ENCODE assay signal across 1 cellular context in the genomic region with DNA sequence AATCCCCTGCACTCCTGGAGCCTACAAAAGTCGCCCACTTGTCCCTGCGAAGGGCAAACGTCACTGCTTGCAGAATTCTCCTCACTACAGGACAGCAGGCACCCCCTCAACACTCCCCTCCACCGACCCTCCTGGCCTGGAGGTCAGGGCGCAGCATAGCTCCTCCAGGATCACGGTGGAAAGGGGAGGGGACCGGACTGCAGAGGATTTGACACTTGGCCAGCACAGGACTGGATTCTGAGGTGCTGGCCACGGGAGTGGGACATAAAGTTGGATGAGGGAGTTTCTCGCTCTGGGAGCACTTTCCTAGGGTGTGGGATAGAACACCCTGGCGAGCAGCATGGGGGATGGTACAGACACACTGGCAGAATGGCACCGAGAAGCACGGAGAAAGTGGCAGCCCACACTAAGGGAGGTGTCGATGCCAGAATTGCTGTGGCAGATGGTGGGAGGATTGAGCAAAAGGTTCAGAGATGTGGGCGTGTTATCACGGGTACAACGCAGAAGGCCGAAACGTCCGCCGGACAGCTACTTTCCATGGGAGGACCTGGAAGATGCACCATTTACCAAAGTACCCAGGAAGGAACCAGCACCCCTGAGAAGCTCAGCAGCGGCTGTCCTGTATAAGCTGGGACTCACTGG.
TF ChIP-seq lines count a peak whose summit lies in the region.

No MANE protein-coding gene starts in this region.

TF ChIP-seq in WTC11, 78 proteins besides CTCF, POLR2A, EP300 and RAD21 (continued from another document):
- TF ChIP-seq, protein P1, sequence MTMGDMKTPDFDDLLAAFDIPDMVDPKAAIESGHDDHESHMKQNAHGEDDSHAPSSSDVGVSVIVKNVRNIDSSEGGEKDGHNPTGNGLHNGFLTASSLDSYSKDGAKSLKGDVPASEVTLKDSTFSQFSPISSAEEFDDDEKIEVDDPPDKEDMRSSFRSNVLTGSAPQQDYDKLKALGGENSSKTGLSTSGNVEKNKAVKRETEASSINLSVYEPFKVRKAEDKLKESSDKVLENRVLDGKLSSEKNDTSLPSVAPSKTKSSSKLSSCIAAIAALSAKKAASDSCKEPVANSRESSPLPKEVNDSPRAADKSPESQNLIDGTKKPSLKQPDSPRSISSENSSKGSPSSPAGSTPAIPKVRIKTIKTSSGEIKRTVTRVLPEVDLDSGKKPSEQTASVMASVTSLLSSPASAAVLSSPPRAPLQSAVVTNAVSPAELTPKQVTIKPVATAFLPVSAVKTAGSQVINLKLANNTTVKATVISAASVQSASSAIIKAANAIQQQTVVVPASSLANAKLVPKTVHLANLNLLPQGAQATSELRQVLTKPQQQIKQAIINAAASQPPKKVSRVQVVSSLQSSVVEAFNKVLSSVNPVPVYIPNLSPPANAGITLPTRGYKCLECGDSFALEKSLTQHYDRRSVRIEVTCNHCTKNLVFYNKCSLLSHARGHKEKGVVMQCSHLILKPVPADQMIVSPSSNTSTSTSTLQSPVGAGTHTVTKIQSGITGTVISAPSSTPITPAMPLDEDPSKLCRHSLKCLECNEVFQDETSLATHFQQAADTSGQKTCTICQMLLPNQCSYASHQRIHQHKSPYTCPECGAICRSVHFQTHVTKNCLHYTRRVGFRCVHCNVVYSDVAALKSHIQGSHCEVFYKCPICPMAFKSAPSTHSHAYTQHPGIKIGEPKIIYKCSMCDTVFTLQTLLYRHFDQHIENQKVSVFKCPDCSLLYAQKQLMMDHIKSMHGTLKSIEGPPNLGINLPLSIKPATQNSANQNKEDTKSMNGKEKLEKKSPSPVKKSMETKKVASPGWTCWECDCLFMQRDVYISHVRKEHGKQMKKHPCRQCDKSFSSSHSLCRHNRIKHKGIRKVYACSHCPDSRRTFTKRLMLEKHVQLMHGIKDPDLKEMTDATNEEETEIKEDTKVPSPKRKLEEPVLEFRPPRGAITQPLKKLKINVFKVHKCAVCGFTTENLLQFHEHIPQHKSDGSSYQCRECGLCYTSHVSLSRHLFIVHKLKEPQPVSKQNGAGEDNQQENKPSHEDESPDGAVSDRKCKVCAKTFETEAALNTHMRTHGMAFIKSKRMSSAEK (CRISPR knock-in tag; IDR thresholded peaks at IDR 0.05; ENCODE audit: borderline replicate concordance), result no peak
- TF ChIP-seq, protein P2, sequence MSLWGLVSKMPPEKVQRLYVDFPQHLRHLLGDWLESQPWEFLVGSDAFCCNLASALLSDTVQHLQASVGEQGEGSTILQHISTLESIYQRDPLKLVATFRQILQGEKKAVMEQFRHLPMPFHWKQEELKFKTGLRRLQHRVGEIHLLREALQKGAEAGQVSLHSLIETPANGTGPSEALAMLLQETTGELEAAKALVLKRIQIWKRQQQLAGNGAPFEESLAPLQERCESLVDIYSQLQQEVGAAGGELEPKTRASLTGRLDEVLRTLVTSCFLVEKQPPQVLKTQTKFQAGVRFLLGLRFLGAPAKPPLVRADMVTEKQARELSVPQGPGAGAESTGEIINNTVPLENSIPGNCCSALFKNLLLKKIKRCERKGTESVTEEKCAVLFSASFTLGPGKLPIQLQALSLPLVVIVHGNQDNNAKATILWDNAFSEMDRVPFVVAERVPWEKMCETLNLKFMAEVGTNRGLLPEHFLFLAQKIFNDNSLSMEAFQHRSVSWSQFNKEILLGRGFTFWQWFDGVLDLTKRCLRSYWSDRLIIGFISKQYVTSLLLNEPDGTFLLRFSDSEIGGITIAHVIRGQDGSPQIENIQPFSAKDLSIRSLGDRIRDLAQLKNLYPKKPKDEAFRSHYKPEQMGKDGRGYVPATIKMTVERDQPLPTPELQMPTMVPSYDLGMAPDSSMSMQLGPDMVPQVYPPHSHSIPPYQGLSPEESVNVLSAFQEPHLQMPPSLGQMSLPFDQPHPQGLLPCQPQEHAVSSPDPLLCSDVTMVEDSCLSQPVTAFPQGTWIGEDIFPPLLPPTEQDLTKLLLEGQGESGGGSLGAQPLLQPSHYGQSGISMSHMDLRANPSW (CRISPR knock-in tag; conservative IDR thresholded peaks at IDR 0.05; ENCODE audit: low read depth), result no peak
- no peak for TF ChIP-seq PREB (CRISPR knock-in tag; IDR thresholded peaks at IDR 0.05; ENCODE audit: borderline replicate concordance)
- TF ChIP-seq, protein P3, sequence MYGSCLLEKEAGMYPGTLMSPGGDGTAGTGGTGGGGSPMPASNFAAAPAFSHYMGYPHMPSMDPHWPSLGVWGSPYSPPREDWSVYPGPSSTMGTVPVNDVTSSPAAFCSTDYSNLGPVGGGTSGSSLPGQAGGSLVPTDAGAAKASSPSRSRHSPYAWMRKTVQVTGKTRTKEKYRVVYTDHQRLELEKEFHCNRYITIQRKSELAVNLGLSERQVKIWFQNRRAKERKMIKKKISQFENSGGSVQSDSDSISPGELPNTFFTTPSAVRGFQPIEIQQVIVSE (CRISPR knock-in tag; IDR thresholded peaks at IDR 0.05; ENCODE audit: borderline replicate concordance), result no peak
